ENCODE assay signal across 8 cellular contexts in the genomic region with DNA sequence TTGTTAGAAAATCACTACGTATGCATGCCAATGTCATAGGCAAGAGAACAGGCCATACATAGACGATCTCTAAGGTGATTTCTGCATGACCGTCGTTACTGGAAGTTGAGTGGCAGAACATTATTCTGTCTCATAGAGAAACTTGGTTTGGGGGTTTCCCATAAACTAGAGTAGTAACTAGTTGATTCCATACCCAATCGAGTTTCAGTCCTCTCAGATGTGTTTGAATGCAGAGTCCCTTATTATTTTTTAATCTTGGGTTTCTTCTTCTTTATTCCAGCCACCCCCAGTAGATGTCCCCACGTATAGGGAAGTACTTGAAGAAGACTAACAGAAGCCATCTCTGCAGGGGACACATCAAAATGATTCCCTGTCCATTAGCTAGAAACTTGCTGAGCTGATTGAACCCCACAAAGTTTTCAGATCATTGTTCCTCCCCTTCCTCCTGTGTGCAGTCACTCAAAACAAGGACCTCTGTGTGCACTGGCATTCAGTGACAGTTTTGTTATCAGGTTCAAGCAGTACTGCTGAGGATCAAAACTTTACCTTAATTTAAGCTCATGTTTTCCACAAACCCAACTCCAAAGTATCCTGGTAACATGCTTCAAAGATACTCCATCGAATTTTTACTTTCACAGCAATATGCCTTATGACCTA.
DNase-seq lines count a peak whose midpoint lies in the region; ATAC-seq and TF ChIP-seq lines count a peak whose summit lies in the region.
"Had no signal": no experiment of that assay in that cellular context is flagged by ENCODE, and none has a peak within 500 bp of the region (broad histone marks: within the 10 kb centered on the region; RNA-seq: fewer than 3 reads in every experiment).

No MANE protein-coding gene starts in this region.

- H3K4me3 ChIP-seq in epithelial cell of proximal tubule (ENCODE audit: low read depth, low read length), result no peak overlapping the region
- H3K4me3 ChIP-seq: esophagus muscularis mucosa had no signal

- TF ChIP-seq CTCF in epithelial cell of proximal tubule (conservative IDR thresholded peaks at IDR 0.05; ENCODE audit: low read depth, low read length), result peak; percentile 29

- peak; percentile 14 for DNase-seq in HT-29 (ENCODE audit: low spot score)
- DNase-seq in epithelial cell of proximal tubule (ENCODE audit: low read depth), result no peak
- no peak for DNase-seq in NCI-H146 (lab: John Stamatoyannopoulos, UW)
- no peak for DNase-seq in activated gamma-delta T cell (lab: John Stamatoyannopoulos, UW)
- no peak for DNase-seq in hippocampal formation (lab: John Stamatoyannopoulos, UW)

- ATAC-seq in GM18511 (IDR thresholded peaks at IDR 0.05; ENCODE audit: unreplicated experiment) (peak; percentile 78), GM21515 (IDR thresholded peaks at IDR 0.05; ENCODE audit: unreplicated experiment) (peak; percentile 83)
